Comparison of ENCODE assay signal across 11 cellular contexts in the genomic region with DNA sequence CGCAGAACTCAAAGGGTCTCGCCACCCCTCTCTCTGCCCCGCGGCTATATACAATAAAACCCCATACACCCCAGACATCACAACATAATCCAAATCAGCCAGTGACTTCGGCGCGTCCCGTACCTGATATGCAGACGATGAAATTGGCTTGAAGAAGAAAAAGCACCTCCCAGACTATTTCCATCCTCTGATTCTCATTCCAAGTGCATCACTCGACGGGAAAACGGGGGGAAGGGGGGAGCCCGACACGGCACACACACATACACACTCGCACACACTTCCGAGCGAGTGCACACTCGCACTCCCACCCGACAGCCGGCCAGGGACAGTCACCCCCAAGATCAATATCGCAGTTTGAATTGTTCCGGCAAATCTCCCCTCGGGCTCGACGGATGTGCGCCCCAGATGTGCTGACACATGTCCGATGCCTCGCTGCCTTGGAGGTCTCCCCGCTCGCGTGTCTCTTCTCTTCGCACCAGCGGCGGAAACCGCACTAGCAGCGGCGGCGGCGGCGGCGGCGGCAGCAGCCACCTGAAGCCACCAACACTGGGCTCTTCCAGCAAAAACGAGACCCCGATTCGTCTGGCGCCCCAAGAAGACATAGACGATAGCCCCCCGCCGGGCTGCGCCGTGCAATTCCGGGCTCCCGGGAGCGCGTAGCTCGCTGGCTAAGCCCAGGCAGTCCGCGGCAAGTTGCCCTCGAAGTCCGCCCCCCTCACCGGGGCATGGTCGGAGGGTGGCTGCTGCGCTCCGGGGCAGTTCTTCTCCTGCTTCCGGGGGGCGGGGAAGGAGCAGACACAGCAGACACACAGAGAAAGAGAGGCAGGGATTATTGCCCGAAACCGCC. TPM values are rescaled to one million over a fixed set of nuclear protein-coding genes. Genes with fewer than 3 reads are reported as not detected.
DNase-seq lines count a peak whose midpoint lies in the region; FAIRE-seq and TF ChIP-seq lines count a peak whose summit lies in the region.
"Had no signal": no experiment of that assay in that cellular context is flagged by ENCODE, and none has a peak within 500 bp of the region (broad histone marks: within the 10 kb centered on the region; RNA-seq: fewer than 3 reads in every experiment).

No MANE protein-coding gene starts in this region.

- peak overlapping the region; percentile 72 for H3K4me3 ChIP-seq in neural progenitor cell

- in situ Hi-C loops in GM13977 (cut with MboI; ENCODE audit: low pct_unique_long_range_greater_than_20kb, low sequenced_read_pairs, unreplicated experiment), result no loop called here
- in situ Hi-C loops in ACHN (cut with HindIII; ENCODE audit: low pct_ligation_motif_present, low pct_unique_long_range_greater_than_20kb, low sequenced_read_pairs), result no loop called here

- H3K27me3 ChIP-seq in neural progenitor cell, result peaks cover 100% of the 10 kb centered on the region

- H3K27ac Mint-ChIP-seq in endothelial cell (ENCODE audit: unreplicated experiment), result no peak overlapping the region
- no peak overlapping the region for H3K27ac Mint-ChIP-seq in neural progenitor cell
- H3K27ac Mint-ChIP-seq: stimulated activated memory B cell treated with anti-CD40 and anti-IgM and Interleukin-4, amounts not matched to agents 10 μg/mL and 1 μg/mL and 100 μg/mL, for 72 hours had no signal

- H3K4me1 Mint-ChIP-seq in endothelial cell (ENCODE audit: unreplicated experiment) (peaks cover 15% of the 10 kb centered on the region), neural progenitor cell (peaks cover 21% of the 10 kb centered on the region)
- H3K4me1 Mint-ChIP-seq: stimulated activated memory B cell treated with anti-CD40 and anti-IgM and Interleukin-4, amounts not matched to agents 10 μg/mL and 1 μg/mL and 100 μg/mL, for 72 hours had no signal

- H3K9ac ChIP-seq in neural progenitor cell, result no peak overlapping the region

- no peak for FAIRE-seq in GM19239 (lab: Jason Lieb, UNC)

- peak overlapping the region; percentile 92 for H2AFZ ChIP-seq in neural progenitor cell (replicated peaks)

- no peak for TF ChIP-seq CTCF in GM13977 (IDR thresholded peaks at IDR 0.05; ENCODE audit: extremely low read depth, insufficient read depth, missing control alignments)
- TF ChIP-seq CTCF in endothelial cell (IDR thresholded peaks at IDR 0.05; ENCODE audit: unreplicated experiment), result no peak
- TF ChIP-seq CTCF in neural progenitor cell (IDR thresholded peaks at IDR 0.05), result no peak

- peaks cover 4% of the 10 kb centered on the region for H3F3A ChIP-seq in neural progenitor cell (ENCODE audit: low read depth)

- H3K27me3 Mint-ChIP-seq in endothelial cell (ENCODE audit: unreplicated experiment) (peaks cover 26% of the 10 kb centered on the region), neural progenitor cell (ENCODE audit: insufficient read depth, low read depth) (peaks cover 55% of the 10 kb centered on the region)

- no peaks in the 10 kb centered on the region for H3K36me3 Mint-ChIP-seq in endothelial cell (ENCODE audit: low read depth, unreplicated experiment)
- H3K36me3 Mint-ChIP-seq in neural progenitor cell, result no peaks in the 10 kb centered on the region
- H3K36me3 Mint-ChIP-seq: stimulated activated memory B cell treated with anti-CD40 and anti-IgM and Interleukin-4, amounts not matched to agents 10 μg/mL and 1 μg/mL and 100 μg/mL, for 72 hours had no signal

- H3K27ac ChIP-seq in neural progenitor cell, result no peak overlapping the region
- H3K27ac ChIP-seq: gastroesophageal sphincter had no signal

- H3K4me2 ChIP-seq in neural progenitor cell, result peak overlapping the region; percentile 99

- peaks cover 19% of the 10 kb centered on the region for H4K20me1 ChIP-seq in neural progenitor cell (ENCODE audit: low read depth)

- DNase-seq in GM13977 (ENCODE audit: low spot score) (peak; percentile 22), NCI-H446 treated with DMSO at 0.1 percent for 48 hours (lab: John Stamatoyannopoulos, UW) (peak; percentile 21), endothelial cell (ENCODE audit: low spot score) (peak; percentile 15), neural progenitor cell (ENCODE audit: low spot score) (peak; percentile 55), GM19239 (ENCODE audit: insufficient read length, low spot score) (no peak), ACHN (no peak)
- no peak for DNase-seq in activated CD4-positive, alpha-beta T cell treated with anti-CD3 and anti-CD28 coated beads, Interleukin-2, amount 50 U/mL, for 4 hours
- DNase-seq: T-helper 1 cell had no signal

- no peaks in the 10 kb centered on the region for H3K79me2 ChIP-seq in neural progenitor cell (ENCODE audit: low read depth)

- H3K36me3 ChIP-seq in neural progenitor cell, result no peaks in the 10 kb centered on the region
- H3K36me3 ChIP-seq: gastroesophageal sphincter had no signal

- no peaks in the 10 kb centered on the region for H3K9me3 ChIP-seq in neural progenitor cell (ENCODE audit: low read depth)

- H3K4me1 ChIP-seq in neural progenitor cell, result peaks cover 7% of the 10 kb centered on the region

- no peaks in the 10 kb centered on the region for H3K9me3 Mint-ChIP-seq in endothelial cell (ENCODE audit: unreplicated experiment)
- no peaks in the 10 kb centered on the region for H3K9me3 Mint-ChIP-seq in neural progenitor cell
- H3K9me3 Mint-ChIP-seq: stimulated activated memory B cell treated with anti-CD40 and anti-IgM and Interleukin-4, amounts not matched to agents 10 μg/mL and 1 μg/mL and 100 μg/mL, for 72 hours had no signal

- H3K4me3 Mint-ChIP-seq in endothelial cell (ENCODE audit: unreplicated experiment) (peak overlapping the region; percentile 76), neural progenitor cell (peak overlapping the region; percentile 85)
- H3K4me3 Mint-ChIP-seq: stimulated activated memory B cell treated with anti-CD40 and anti-IgM and Interleukin-4, amounts not matched to agents 10 μg/mL and 1 μg/mL and 100 μg/mL, for 72 hours had no signal

RNA-seq across cellular contexts. Expression of gene CA10, which starts 0.7 kb away (rescaled TPM):
- not detected for total RNA-seq in endothelial cell (ENCODE audit: unreplicated experiment)
- total RNA-seq in neural progenitor cell (ENCODE audit: low replicate concordance), result 0.22 and 0.65 TPM in 2 replicates
- total RNA-seq: gastroesophageal sphincter, LHCN-M2 had no signal

Comparison
In these comparisons a context has a peak if more than half of its experiments do, and no peak if none do; other contexts are left out.
1. DNase-seq: peak in GM13977 (single experiment), NCI-H446 treated with DMSO at 0.1 percent for 48 hours (single experiment), endothelial cell (single experiment) and neural progenitor cell (single experiment); none in GM19239 (single experiment), ACHN (single experiment) and activated CD4-positive, alpha-beta T cell treated with anti-CD3 and anti-CD28 coated beads, Interleukin-2, amount 50 U/mL, for 4 hours (0 of 2).